1 cellular context compared by ENCODE assay signal in genomic region chr5:64768358-64769312, GRCh38.
A peak's percentile ranks its signal among the peaks of the same experiment; 100 is the strongest.
TF ChIP-seq lines count a peak whose summit lies in the region.

Gene CWC27, plus strand, starts transcription at chr5:64768930. Its CDS starts 217 bp downstream, at chr5:64769147.
Gene SREK1IP1, minus strand, starts transcription at chr5:64768691. Its CDS starts 174 bp downstream, at chr5:64768517.

TF ChIP-seq in HepG2, 621 proteins besides CTCF, POLR2A, EP300 and RAD21 (continued from another document and continues in another):
- TF ChIP-seq TFE3 (CRISPR knock-in tag; IDR thresholded peaks at IDR 0.05) (peak; percentile 32; the same call in 1 of the 2 replicates), FOXP1 (IDR thresholded peaks at IDR 0.05) (no peak), FOXP1 (CRISPR knock-in tag; IDR thresholded peaks at IDR 0.05) (no peak), REXO4 (CRISPR knock-in tag; IDR thresholded peaks at IDR 0.05; ENCODE audit: borderline replicate concordance) (no peak), ZBTB14 (CRISPR knock-in tag; IDR thresholded peaks at IDR 0.05) (no peak), JUND (CRISPR knock-in tag; IDR thresholded peaks at IDR 0.05) (no peak), ARNTL (CRISPR knock-in tag; IDR thresholded peaks at IDR 0.05) (peak; percentile 18; the same call in 1 of the 2 replicates), MAFG (CRISPR knock-in tag; IDR thresholded peaks at IDR 0.05) (no peak), ZSCAN31 (CRISPR knock-in tag; IDR thresholded peaks at IDR 0.05; ENCODE audit: low read depth) (peak; percentile 52; the same call in 1 of the 2 replicates), PRDM10 (CRISPR knock-in tag; IDR thresholded peaks at IDR 0.05; ENCODE audit: low read depth) (peak; percentile 100), TOE1 (CRISPR knock-in tag; IDR thresholded peaks at IDR 0.05) (no peak), ZBTB8A (CRISPR knock-in tag; IDR thresholded peaks at IDR 0.05; ENCODE audit: borderline replicate concordance, low read depth) (peak; percentile 73; the same call in 1 of the 2 replicates), HNF1A (IDR thresholded peaks at IDR 0.05; ENCODE audit: low read depth) (no peak), HNF1A (CRISPR knock-in tag; IDR thresholded peaks at IDR 0.05; ENCODE audit: borderline replicate concordance) (peak; percentile 53; the same call in 1 of the 2 replicates), ARID3A (IDR thresholded peaks at IDR 0.05; ENCODE audit: low read depth, low read length) (no peak), SMAD3 (CRISPR knock-in tag; IDR thresholded peaks at IDR 0.05) (peak; percentile 75; the same call in 1 of the 2 replicates), PBX2 (CRISPR knock-in tag; IDR thresholded peaks at IDR 0.05) (no peak), FOXJ3 (CRISPR knock-in tag; IDR thresholded peaks at IDR 0.05; ENCODE audit: borderline replicate concordance) (0 out of 2 replicates have a peak, but pooled peaks have one; percentile 15), LRRFIP1 (CRISPR knock-in tag; conservative IDR thresholded peaks at IDR 0.05) (no peak), ZNF44 (CRISPR knock-in tag; IDR thresholded peaks at IDR 0.05) (0 out of 2 replicates have a peak, but pooled peaks have one; percentile 60), ZNF124 (CRISPR knock-in tag; IDR thresholded peaks at IDR 0.05) (peak; percentile 51; the same call in 1 of the 2 replicates), KAT7 (CRISPR knock-in tag; IDR thresholded peaks at IDR 0.05; ENCODE audit: borderline replicate concordance) (peak; percentile 84), TBX3 (IDR thresholded peaks at IDR 0.05; ENCODE audit: borderline replicate concordance) (no peak), RARG (CRISPR knock-in tag; IDR thresholded peaks at IDR 0.05; ENCODE audit: low read depth) (0 out of 2 replicates have a peak, but pooled peaks have one; percentile 55), ZNF790 (CRISPR knock-in tag; IDR thresholded peaks at IDR 0.05; ENCODE audit: borderline replicate concordance) (no peak), ZMYM3 (CRISPR knock-in tag; IDR thresholded peaks at IDR 0.05) (no peak), ZBTB34 (CRISPR knock-in tag; IDR thresholded peaks at IDR 0.05) (no peak), FLYWCH1 (CRISPR knock-in tag; IDR thresholded peaks at IDR 0.05) (no peak), MYPOP (CRISPR knock-in tag; IDR thresholded peaks at IDR 0.05) (peak; percentile 78), ISX (CRISPR knock-in tag; conservative IDR thresholded peaks at IDR 0.05) (no peak), ZEB1 (IDR thresholded peaks at IDR 0.05; ENCODE audit: insufficient replicate concordance, low read depth) (peak; percentile 67), CAMTA2 (CRISPR knock-in tag; IDR thresholded peaks at IDR 0.05; ENCODE audit: borderline replicate concordance) (no peak), REL (CRISPR knock-in tag; conservative IDR thresholded peaks at IDR 0.05) (peak; percentile 70; the same call in 1 of the 2 replicates), GMEB2 (CRISPR knock-in tag; IDR thresholded peaks at IDR 0.05; ENCODE audit: low read depth) (no peak), ZMAT5 (CRISPR knock-in tag; IDR thresholded peaks at IDR 0.05; ENCODE audit: borderline replicate concordance, low read depth) (no peak), ZNF264 (CRISPR knock-in tag; IDR thresholded peaks at IDR 0.05) (0 out of 2 replicates have a peak, but pooled peaks have one; percentile 2)
